8 cellular contexts compared by ENCODE assay signal in genomic region chr5:130836729-130837660, GRCh38.
DNase-seq lines count a peak whose midpoint lies in the region; ATAC-seq and TF ChIP-seq lines count a peak whose summit lies in the region.

No MANE protein-coding gene starts in this region.

- TF ChIP-seq CTCF in GM12864 (IDR thresholded peaks at IDR 0.05; ENCODE audit: low read depth, low read length, missing control alignments) (no peak), neural progenitor cell (IDR thresholded peaks at IDR 0.05) (no peak), GM10248 (IDR thresholded peaks at IDR 0.05; ENCODE audit: control extremely low read depth, extremely low read depth, low read depth, missing control alignments) (no peak), chondrocyte (IDR thresholded peaks at IDR 0.05) (no peak)

- no peaks in the 10 kb centered on the region for H4K20me1 ChIP-seq in neural progenitor cell (ENCODE audit: low read depth)

- H3K4me3 Mint-ChIP-seq in neural progenitor cell (no peak overlapping the region), chondrocyte (ENCODE audit: unreplicated experiment) (no peak overlapping the region)

- H3K4me2 ChIP-seq in neural progenitor cell: no peak overlapping the region

- DNase-seq in GM12864 (ENCODE audit: low read depth) (no peak), LoVo (ENCODE audit: low spot score) (peak; percentile 28), T47D (ENCODE audit: low read depth in 1 of 2, low spot score in 1 of 2) (peak; percentile 12 to 19), neural progenitor cell (ENCODE audit: low spot score) (no peak), GM10248 (ENCODE audit: extremely low spot score) (no peak), chondrocyte (ENCODE audit: low spot score) (no peak), NCI-H446 treated with DMSO at 0.1 percent for 48 hours (lab: John Stamatoyannopoulos, UW) (no peak)

- no peaks in the 10 kb centered on the region for H3F3A ChIP-seq in neural progenitor cell (ENCODE audit: low read depth)

- no peaks in the 10 kb centered on the region for H3K9me3 ChIP-seq in neural progenitor cell (ENCODE audit: low read depth)

- H3K27ac Mint-ChIP-seq in neural progenitor cell (peak overlapping the region; percentile 15), chondrocyte (ENCODE audit: unreplicated experiment) (no peak overlapping the region)

- POLR2A ChIA-PET in GM10248 (lab: Yijun Ruan, JAX): no interaction called here

- H3K9ac ChIP-seq in neural progenitor cell: no peak overlapping the region

- H3K36me3 ChIP-seq in neural progenitor cell: no peaks in the 10 kb centered on the region

- no peaks in the 10 kb centered on the region for H3K4me1 ChIP-seq in neural progenitor cell

- peak; percentile 79 for ATAC-seq in GM21526 (IDR thresholded peaks at IDR 0.05; ENCODE audit: low FRiP score, unreplicated experiment)

- CTCF ChIA-PET in GM10248 (lab: Yijun Ruan, JAX): interaction anchor here (1.8 kb wide), 1 partner anchor 12 kb away, joined by 7 read pairs; no protein-coding TSS in a partner anchor

- peaks cover 2% of the 10 kb centered on the region for H3K27me3 Mint-ChIP-seq in neural progenitor cell (ENCODE audit: insufficient read depth, low read depth)
- H3K27me3 Mint-ChIP-seq in chondrocyte (ENCODE audit: low read depth): no peaks in the 10 kb centered on the region

- H3K9me3 Mint-ChIP-seq in neural progenitor cell: no peaks in the 10 kb centered on the region
- peaks cover 12% of the 10 kb centered on the region for H3K9me3 Mint-ChIP-seq in chondrocyte (ENCODE audit: low read depth)

- H3K79me2 ChIP-seq in neural progenitor cell (ENCODE audit: low read depth): no peaks in the 10 kb centered on the region

- H3K36me3 Mint-ChIP-seq in neural progenitor cell: no peaks in the 10 kb centered on the region
- no peaks in the 10 kb centered on the region for H3K36me3 Mint-ChIP-seq in chondrocyte (ENCODE audit: low read depth)

- no peak overlapping the region for H3K27ac ChIP-seq in neural progenitor cell

- no peaks in the 10 kb centered on the region for H3K27me3 ChIP-seq in neural progenitor cell

- H3K4me1 Mint-ChIP-seq in neural progenitor cell (peaks cover 8% of the 10 kb centered on the region), chondrocyte (ENCODE audit: low read depth) (peaks cover 9% of the 10 kb centered on the region)

- H3K4me3 ChIP-seq in GM12864 (ENCODE audit: low read depth, low read length) (peak overlapping the region; percentile 41), neural progenitor cell (no peak overlapping the region)

- in situ Hi-C loops in T47D (cut with HindIII; ENCODE audit: low pct_unique_long_range_greater_than_20kb, low sequenced_read_pairs): no loop called here

- H2AFZ ChIP-seq in neural progenitor cell (replicated peaks): peak overlapping the region; percentile 53

Comparison
In these comparisons a context has a peak if more than half of its experiments do, and no peak if none do; other contexts are left out.
1. DNase-seq: peak in LoVo (single experiment) and T47D (2 of 2); none in GM12864 (single experiment), neural progenitor cell (single experiment), GM10248 (single experiment), chondrocyte (single experiment) and NCI-H446 treated with DMSO at 0.1 percent for 48 hours (single experiment).